Comparison of ENCODE assay signal across 29 cellular contexts in the genomic region with DNA sequence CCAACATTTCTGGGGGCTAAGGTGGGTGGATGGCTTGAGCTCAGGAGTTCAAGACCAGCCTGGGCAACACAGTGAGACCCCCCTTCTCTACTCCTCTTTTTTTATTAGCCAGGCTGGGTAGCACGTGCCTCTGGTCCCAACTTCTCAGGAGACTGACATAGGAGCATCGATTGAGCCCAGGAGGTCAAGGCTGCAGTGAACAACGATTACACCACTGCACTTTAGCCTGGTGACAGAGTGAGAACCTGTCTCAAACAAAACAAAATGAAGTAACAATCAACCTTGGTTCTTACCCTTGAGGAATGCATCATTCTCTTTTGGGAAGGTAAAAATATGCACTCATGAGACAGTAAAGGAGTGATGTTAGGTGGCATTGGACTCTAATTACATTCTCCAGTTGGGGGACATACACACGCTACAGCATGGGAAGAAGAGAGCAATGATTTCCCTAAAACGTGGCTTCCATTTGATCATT. TPM values are rescaled to one million over a fixed set of nuclear protein-coding genes. Genes with fewer than 3 reads are reported as not detected.
DNase-seq lines count a peak whose midpoint lies in the region; ATAC-seq and TF ChIP-seq lines count a peak whose summit lies in the region.
"Had no signal": no experiment of that assay in that cellular context is flagged by ENCODE, and none has a peak within 500 bp of the region (broad histone marks: within the 10 kb centered on the region; RNA-seq: fewer than 3 reads in every experiment).

No MANE protein-coding gene starts in this region.

- H3K4me3 Mint-ChIP-seq in activated CD4-positive, alpha-beta T cell treated with anti-CD3 and anti-CD28 coated beads, Interleukin-2, amount 10 ng/mL, durations not matched to agents 7 days and 5 days: no peak overlapping the region
- peak overlapping the region in 3 of 7 donors; percentile 30 to 51 (median 39) for H3K4me3 Mint-ChIP-seq in CD8-positive, alpha-beta memory T cell
- peak overlapping the region; percentile 39 for H3K4me3 Mint-ChIP-seq in T-helper 17 cell
- H3K4me3 Mint-ChIP-seq in naive thymus-derived CD8-positive, alpha-beta T cell: peak overlapping the region in 9 of 10 donors; percentile 40 to 68 (median 54)
- H3K4me3 Mint-ChIP-seq: type B pancreatic cell had no signal

- H2BK15ac ChIP-seq in mesenchymal stem cell (ENCODE audit: low read depth, poor library complexity, severe bottlenecking): no peak overlapping the region

- H3K14ac ChIP-seq in mesenchymal stem cell (ENCODE audit: low read length in 2 of 2): no peak overlapping the region

- no peak overlapping the region for H2BK120ac ChIP-seq in mesenchymal stem cell (ENCODE audit: low read depth, low read length)

- no peaks in the 10 kb centered on the region for H3K79me1 ChIP-seq in mesenchymal stem cell (replicated peaks; ENCODE audit: low read length, poor library complexity, severe bottlenecking)

- peaks cover 11% of the 10 kb centered on the region for H3K27me3 Mint-ChIP-seq in activated CD4-positive, alpha-beta T cell treated with anti-CD3 and anti-CD28 coated beads, Interleukin-2, amount 10 ng/mL, durations not matched to agents 7 days and 5 days
- H3K27me3 Mint-ChIP-seq in CD8-positive, alpha-beta memory T cell: peaks cover 0 to 2% of the 10 kb centered on the region in 2 donors
- H3K27me3 Mint-ChIP-seq in T-helper 17 cell: no peaks in the 10 kb centered on the region
- no peaks in the 10 kb centered on the region for H3K27me3 Mint-ChIP-seq in naive thymus-derived CD8-positive, alpha-beta T cell

- H4K8ac ChIP-seq in mesenchymal stem cell (ENCODE audit: low read length): no peak overlapping the region

- no peaks in the 10 kb centered on the region for H3K27me3 ChIP-seq in CD8-positive, alpha-beta memory T cell (ENCODE audit: insufficient read depth, low read length, poor library complexity, severe bottlenecking)
- H3K27me3 ChIP-seq in tibial nerve: no peaks in the 10 kb centered on the region
- no peaks in the 10 kb centered on the region for H3K27me3 ChIP-seq in mesenchymal stem cell (ENCODE audit: control insufficient read depth in 1 of 2, insufficient read depth in 1 of 2, low read length in 2 of 2)
- H3K27me3 ChIP-seq: ascending aorta had no signal

- peak overlapping the region in 1 of 2 experiments; percentile 54 for H3K4ac ChIP-seq in mesenchymal stem cell (ENCODE audit: low read depth in 1 of 2, low read length in 2 of 2)

- no peak for DNase-seq in activated CD4-positive, alpha-beta T cell treated with anti-CD3 and anti-CD28 coated beads, Interleukin-2, amount 10 ng/mL, durations not matched to agents 7 days and 5 days
- DNase-seq in activated CD4-positive, alpha-beta T cell treated with anti-CD3 and anti-CD28 coated beads for 1 hour: no peak
- DNase-seq in CD8-positive, alpha-beta memory T cell: no peak
- no peak for DNase-seq in T-helper 17 cell
- DNase-seq in naive thymus-derived CD8-positive, alpha-beta T cell: no peak
- no peak for DNase-seq in tibial nerve (ENCODE audit: low spot score in 2 of 2)
- DNase-seq in mesenchymal stem cell: no peak
- no peak for DNase-seq in NCI-H82 (lab: John Stamatoyannopoulos, UW)
- DNase-seq: activated CD4-positive, alpha-beta T cell treated with anti-CD3 and anti-CD28 coated beads for 48 hours; activated CD8-positive, alpha-beta memory T cell treated with anti-CD3 and anti-CD28 coated beads, Interleukin-2, amount 50 U/mL, for 48 hours; Caco-2; DMS79; HCEC 1CT; hypothalamus; immature natural killer cell; Karpas-422; left colon; NCI-H1436 treated with DMSO at 0.1 percent for 48 hours; NCI-H345; occipital lobe had no signal

- CTCF ChIA-PET in activated CD4-positive, alpha-beta T cell treated with anti-CD3 and anti-CD28 coated beads, Interleukin-2, amount 10 ng/mL, durations not matched to agents 7 days and 5 days (lab: Charles Lee): no interaction called here
- CTCF ChIA-PET in CD8-positive, alpha-beta memory T cell (lab: Charles Lee): interaction anchor here (1.9 kb wide), 1 partner anchor 24 kb away, joined by 5 read pairs; no protein-coding TSS in a partner anchor

- no peak overlapping the region for H3K23ac ChIP-seq in mesenchymal stem cell (ENCODE audit: low read length in 2 of 2)

- H2BK12ac ChIP-seq in mesenchymal stem cell (ENCODE audit: low read length in 2 of 2): no peak overlapping the region

- no peaks in the 10 kb centered on the region for H3K9me3 Mint-ChIP-seq in activated CD4-positive, alpha-beta T cell treated with anti-CD3 and anti-CD28 coated beads, Interleukin-2, amount 10 ng/mL, durations not matched to agents 7 days and 5 days
- peaks cover 0 to 2% (median 0%) of the 10 kb centered on the region in 5 donors for H3K9me3 Mint-ChIP-seq in CD8-positive, alpha-beta memory T cell
- no peaks in the 10 kb centered on the region for H3K9me3 Mint-ChIP-seq in naive thymus-derived CD8-positive, alpha-beta T cell
- H3K9me3 Mint-ChIP-seq: activated naive CD4-positive, alpha-beta T cell treated with anti-CD3 and anti-CD28 coated beads, Interleukin-2, amount 50 U/mL, for 72 hours; immature natural killer cell; type B pancreatic cell had no signal

- no peak overlapping the region for H4K91ac ChIP-seq in mesenchymal stem cell (ENCODE audit: low read length)

- H3K9me3 ChIP-seq in CD8-positive, alpha-beta memory T cell (ENCODE audit: low read length): no peaks in the 10 kb centered on the region
- no peaks in the 10 kb centered on the region for H3K9me3 ChIP-seq in T-helper 17 cell (ENCODE audit: control insufficient read depth, low read length, poor library complexity, severe bottlenecking)
- H3K9me3 ChIP-seq in tibial nerve: no peaks in the 10 kb centered on the region
- no peaks in the 10 kb centered on the region for H3K9me3 ChIP-seq in mesenchymal stem cell (ENCODE audit: control insufficient read depth, low read length)
- H3K9me3 ChIP-seq: ascending aorta, Caco-2, gastroesophageal sphincter had no signal

- TF ChIP-seq POLR2A in tibial nerve (IDR thresholded peaks at IDR 0.05): no peak

- POLR2A ChIA-PET in activated CD4-positive, alpha-beta T cell treated with anti-CD3 and anti-CD28 coated beads, Interleukin-2, amount 10 ng/mL, durations not matched to agents 7 days and 5 days (lab: Charles Lee): no interaction called here
- POLR2A ChIA-PET in CD8-positive, alpha-beta memory T cell (lab: Charles Lee): interaction anchor here (1.3 kb wide), 1 partner anchor 25 kb away, joined by 7 read pairs; no protein-coding TSS in a partner anchor
- POLR2A ChIA-PET in naive thymus-derived CD8-positive, alpha-beta T cell (lab: Charles Lee): interaction anchor here (0.6 to 2.4 kb wide), 5 partner anchors 12 to 49 kb away, joined by 3 to 7 read pairs (median 3); no protein-coding TSS in a partner anchor

- no peak overlapping the region for H3K18ac ChIP-seq in mesenchymal stem cell (ENCODE audit: low read depth in 1 of 2, low read length in 2 of 2)

- no peak for TF ChIP-seq EP300 in tibial nerve (IDR thresholded peaks at IDR 0.05)

- TF ChIP-seq CTCF in tibial nerve (IDR thresholded peaks at IDR 0.05): no peak

- no peak overlapping the region for H3K4me2 ChIP-seq in mesenchymal stem cell (ENCODE audit: low read length, poor library complexity, severe bottlenecking)

- no peaks in the 10 kb centered on the region for H3K36me3 ChIP-seq in CD8-positive, alpha-beta memory T cell (ENCODE audit: insufficient read depth, low read length)
- H3K36me3 ChIP-seq in tibial nerve (no peaks in the 10 kb centered on the region), mesenchymal stem cell (ENCODE audit: control insufficient read depth in 1 of 2, insufficient read depth in 2 of 2, low read depth in 1 of 2, low read length in 2 of 2) (no peaks in the 10 kb centered on the region)
- H3K36me3 ChIP-seq: ascending aorta, gastroesophageal sphincter had no signal

- peak overlapping the region; percentile 10 for H3K4me3 ChIP-seq in CD8-positive, alpha-beta memory T cell (ENCODE audit: low read length)
- no peak overlapping the region for H3K4me3 ChIP-seq in tibial nerve
- H3K4me3 ChIP-seq in mesenchymal stem cell (ENCODE audit: insufficient read depth in 1 of 2, low read depth in 1 of 2, low read length in 2 of 2): no peak overlapping the region
- H3K4me3 ChIP-seq: ascending aorta, gastroesophageal sphincter had no signal

- H3K27ac Mint-ChIP-seq in activated CD4-positive, alpha-beta T cell treated with anti-CD3 and anti-CD28 coated beads, Interleukin-2, amount 10 ng/mL, durations not matched to agents 7 days and 5 days: peak overlapping the region; percentile 81
- H3K27ac Mint-ChIP-seq in CD8-positive, alpha-beta memory T cell: peak overlapping the region in 7 of 8 donors; percentile 31 to 89 (median 80)
- peak overlapping the region; percentile 37 for H3K27ac Mint-ChIP-seq in T-helper 17 cell
- peak overlapping the region; percentile 1 to 93 (median 90) for H3K27ac Mint-ChIP-seq in naive thymus-derived CD8-positive, alpha-beta T cell
- H3K27ac Mint-ChIP-seq: activated naive CD4-positive, alpha-beta T cell treated with anti-CD3 and anti-CD28 coated beads, Interleukin-2, amount 50 U/mL, for 72 hours; type B pancreatic cell had no signal

- H2AK5ac ChIP-seq in mesenchymal stem cell (ENCODE audit: low read length, severe bottlenecking): no peak overlapping the region

- H3K4me1 ChIP-seq in CD8-positive, alpha-beta memory T cell (ENCODE audit: insufficient read depth, low read length): peaks cover 25% of the 10 kb centered on the region
- H3K4me1 ChIP-seq in tibial nerve: peaks cover 0 to 9% (median 2%) of the 10 kb centered on the region in 4 donors
- peaks cover 7% of the 10 kb centered on the region for H3K4me1 ChIP-seq in mesenchymal stem cell (ENCODE audit: control insufficient read depth, insufficient read depth, low read depth, low read length)

- ATAC-seq in T-helper 17 cell: no peak
- no peak for ATAC-seq in naive thymus-derived CD8-positive, alpha-beta T cell
- ATAC-seq: activated naive CD4-positive, alpha-beta T cell treated with anti-CD3 and anti-CD28 coated beads, Interleukin-2, amount 50 U/mL, for 72 hours; gastroesophageal sphincter; left colon had no signal

- peaks cover 41% of the 10 kb centered on the region for H3K4me1 Mint-ChIP-seq in activated CD4-positive, alpha-beta T cell treated with anti-CD3 and anti-CD28 coated beads, Interleukin-2, amount 10 ng/mL, durations not matched to agents 7 days and 5 days
- H3K4me1 Mint-ChIP-seq in CD8-positive, alpha-beta memory T cell: peaks cover 27 to 43% (median 38%) of the 10 kb centered on the region in 3 donors
- peaks cover 32% of the 10 kb centered on the region for H3K4me1 Mint-ChIP-seq in T-helper 17 cell
- peaks cover 23 to 62% (median 49%) of the 10 kb centered on the region in 4 donors for H3K4me1 Mint-ChIP-seq in naive thymus-derived CD8-positive, alpha-beta T cell

- H3K27ac ChIP-seq in CD8-positive, alpha-beta memory T cell (ENCODE audit: low read depth, low read length): no peak overlapping the region
- no peak overlapping the region for H3K27ac ChIP-seq in tibial nerve
- no peak overlapping the region for H3K27ac ChIP-seq in mesenchymal stem cell (ENCODE audit: low read length, poor library complexity, severe bottlenecking)
- H3K27ac ChIP-seq: ascending aorta, gastroesophageal sphincter, RWPE1 had no signal

- H3K36me3 Mint-ChIP-seq in activated CD4-positive, alpha-beta T cell treated with anti-CD3 and anti-CD28 coated beads, Interleukin-2, amount 10 ng/mL, durations not matched to agents 7 days and 5 days (ENCODE audit: low read depth): peaks cover 3% of the 10 kb centered on the region
- H3K36me3 Mint-ChIP-seq in CD8-positive, alpha-beta memory T cell: peaks cover 0 to 10% (median 6%) of the 10 kb centered on the region in 3 donors
- H3K36me3 Mint-ChIP-seq in T-helper 17 cell (ENCODE audit: low read depth): peaks cover 4% of the 10 kb centered on the region
- H3K36me3 Mint-ChIP-seq in naive thymus-derived CD8-positive, alpha-beta T cell: no peaks in the 10 kb centered on the region
- H3K36me3 Mint-ChIP-seq: immature natural killer cell, type B pancreatic cell had no signal

- no peak overlapping the region for H2AFZ ChIP-seq in mesenchymal stem cell (ENCODE audit: low read depth, low read length)

- WGBS in tibial nerve, 2 donors: 86 to 87% methylated on average over 5 of the region's 5 CpGs
- WGBS in mesenchymal stem cell: 93% methylated on average over 5 of the region's 5 CpGs

- no peak overlapping the region for H3K9ac ChIP-seq in mesenchymal stem cell (ENCODE audit: low read length)

- no peak overlapping the region for H2BK5ac ChIP-seq in mesenchymal stem cell (ENCODE audit: low read depth, low read length, poor library complexity, severe bottlenecking)

RNA-seq across cellular contexts. Expression of gene NIN, which starts 3.9 kb away (rescaled TPM):
- 10 to 100 TPM; 94.5 to 95.2 TPM for total RNA-seq in activated CD4-positive, alpha-beta T cell treated with anti-CD3 and anti-CD28 coated beads, Interleukin-2, amount 10 ng/mL, durations not matched to agents 7 days and 5 days
- 10 to 100 TPM; 73.8 to 77.8 TPM for total RNA-seq in CD8-positive, alpha-beta memory T cell
- 64.3 TPM for polyA plus RNA-seq in CD8-positive, alpha-beta memory T cell
- total RNA-seq in T-helper 17 cell (10 to 100 TPM; 62.2 to 71.6 TPM), tibial nerve (10 to 100 TPM; 24.1 to 35.7 (median 30.7) TPM)
- 100 to 1,000 TPM; 124 to 137 TPM for total RNA-seq in naive thymus-derived CD8-positive, alpha-beta T cell
- 10 to 100 TPM; 37.1 to 60.2 (median 42.7) TPM for polyA plus RNA-seq in naive thymus-derived CD8-positive, alpha-beta T cell
- polyA plus RNA-seq in mesenchymal stem cell (2013, experiment 1 of 2): 18.3 TPM
- 17.2 TPM for polyA plus RNA-seq in mesenchymal stem cell (2013, experiment 2 of 2)

RNA-seq across cellular contexts. Expression of gene ABHD12B, which starts 37.0 kb away (rescaled TPM):
- total RNA-seq in activated CD4-positive, alpha-beta T cell treated with anti-CD3 and anti-CD28 coated beads, Interleukin-2, amount 10 ng/mL, durations not matched to agents 7 days and 5 days: not detected
- total RNA-seq in CD8-positive, alpha-beta memory T cell: not detected
- polyA plus RNA-seq in CD8-positive, alpha-beta memory T cell: not detected
- not detected for total RNA-seq in T-helper 17 cell
- total RNA-seq in naive thymus-derived CD8-positive, alpha-beta T cell: not detected
- not detected for polyA plus RNA-seq in naive thymus-derived CD8-positive, alpha-beta T cell
- total RNA-seq in tibial nerve: not detected
- not detected for polyA plus RNA-seq in mesenchymal stem cell (2013, experiment 1 of 2)
- 0.08 TPM for polyA plus RNA-seq in mesenchymal stem cell (2013, experiment 2 of 2)
- total RNA-seq: activated naive CD4-positive, alpha-beta T cell treated with anti-CD3 and anti-CD28 coated beads, Interleukin-2, amount 50 U/mL, for 72 hours; ascending aorta; Caco-2; cardiac septum; dermis blood vessel endothelial cell; gastroesophageal sphincter; mesenteric fat pad; occipital lobe; pulmonary artery endothelial cell had no signal
- polyA plus RNA-seq: immature natural killer cell had no signal

Comparison
In these comparisons a context has a peak if more than half of its experiments do, and no peak if none do; other contexts are left out.
1. H3K27ac Mint-ChIP-seq: peak in every context shown above with its lines; median percentile 90 in naive thymus-derived CD8-positive, alpha-beta T cell; 81 in activated CD4-positive, alpha-beta T cell treated with anti-CD3 and anti-CD28 coated beads, Interleukin-2, amount 10 ng/mL, durations not matched to agents 7 days and 5 days; 80 in CD8-positive, alpha-beta memory T cell; 37 in T-helper 17 cell.